ENCODE assay signal across 9 cellular contexts in genomic region chr3:132536442-132537153, GRCh38.
A peak's percentile ranks its signal among the peaks of the same experiment; 100 is the strongest.
DNase-seq lines count a peak whose midpoint lies in the region; ATAC-seq, FAIRE-seq and TF ChIP-seq lines count a peak whose summit lies in the region.
"Had no signal": no experiment of that assay in that cellular context is flagged by ENCODE, and none has a peak within 500 bp of the region (broad histone marks: within the 10 kb centered on the region; RNA-seq: fewer than 3 reads in every experiment).

No MANE protein-coding gene starts in this region.

- FAIRE-seq in HepG2 (lab: Jason Lieb, UNC): peak; percentile 49

- H3K79me2 ChIP-seq in HepG2 (ENCODE audit: insufficient read depth, low read length): no peaks in the 10 kb centered on the region

- WGBS in HepG2 (ENCODE audit: low lambda C conversion rate): 90% methylated on average over 3 of the region's 3 CpGs

- H3K4me3 Mint-ChIP-seq in activated T-helper 2 cell treated with anti-CD3 and anti-CD28 coated beads, Interferon-gamma antibody, Interleukin-2, Interleukin-4, amounts not matched to agents 10 μg/mL and 5 μg/mL and 100 μg/mL, durations not matched to agents 14 hours and 24 hours and 36 hours (ENCODE audit: low read depth): no peak overlapping the region

- peaks cover 3 to 25% of the 10 kb centered on the region in 2 experiments for H3K36me3 ChIP-seq in HepG2 (replicated peaks in 1 of 2; ENCODE audit: control insufficient read depth in 1 of 2, insufficient read depth in 2 of 2, low read length in 2 of 2)

- in situ Hi-C loops in HepG2 (cut with HindIII; ENCODE audit: extremely low pct_ligation_motif_present, low pct_unique_long_range_greater_than_20kb): loop anchor here (5.0 to 25.0 kb wide), 2 partner anchors 101 to 851 kb away; no protein-coding TSS in a partner anchor

- TF ChIP-seq CTCF in HepG2 (CRISPR knock-in tag; IDR thresholded peaks at IDR 0.05) (no peak), GM10248 (IDR thresholded peaks at IDR 0.05; ENCODE audit: control extremely low read depth, extremely low read depth, low read depth, missing control alignments) (no peak)

- BruUV-seq in HepG2 (replicated peaks; lab: Mats Ljungman, UMichigan): no TSS peak

- peak overlapping the region; percentile 72 for H3K27ac Mint-ChIP-seq in activated T-helper 2 cell treated with anti-CD3 and anti-CD28 coated beads, Interferon-gamma antibody, Interleukin-2, Interleukin-4, amounts not matched to agents 10 μg/mL and 5 μg/mL and 100 μg/mL, durations not matched to agents 14 hours and 24 hours and 36 hours

- POLR2A ChIA-PET in HepG2 (lab: Yijun Ruan, JAX) (no interaction called here), GM10248 (lab: Yijun Ruan, JAX) (interaction anchor here (0.5 kb wide), 1 partner anchor 87 kb away, joined by 3 read pairs; no protein-coding TSS in a partner anchor)

- H3K9me3 ChIP-seq in HepG2 (ENCODE audit: low read length): no peaks in the 10 kb centered on the region
- H3K9me3 ChIP-seq: esophagus muscularis mucosa had no signal

- peak; percentile 36 for DNase-seq in EH (ENCODE audit: low read depth)
- no peak for DNase-seq in activated T-helper 2 cell treated with anti-CD3 and anti-CD28 coated beads, Interferon-gamma antibody, Interleukin-2, Interleukin-4, amounts not matched to agents 10 μg/mL and 5 μg/mL and 100 μg/mL, durations not matched to agents 14 hours and 24 hours and 36 hours (ENCODE audit: low spot score)
- DNase-seq in HepG2 (ENCODE audit: low spot score): peak; percentile 23
- DNase-seq in GM10248 (ENCODE audit: extremely low spot score): no peak
- no peak for DNase-seq in T-helper 2 cell
- DNase-seq in DMS 273 (lab: John Stamatoyannopoulos, UW; ENCODE audit: unreplicated experiment): no peak
- DNase-seq in globus pallidus (ENCODE audit: low spot score): no peak

- intact Hi-C loops in activated T-helper 2 cell treated with anti-CD3 and anti-CD28 coated beads, Interferon-gamma antibody, Interleukin-2, Interleukin-4, amounts not matched to agents 10 μg/mL and 5 μg/mL and 100 μg/mL, durations not matched to agents 14 hours and 24 hours and 36 hours (cut with micrococcal nuclease): loop anchor here (1.0 to 10.0 kb wide), 6 partner anchors 8 to 182 kb away; partner anchors contain the start of gene UBA5
- intact Hi-C loops in HepG2 (cut with micrococcal nuclease; ENCODE audit: unreplicated experiment): loop anchor here (1.0 kb wide), 1 partner anchor 106 kb away; no protein-coding TSS in a partner anchor

- no peaks in the 10 kb centered on the region for H3K27me3 ChIP-seq in HepG2 (ENCODE audit: control insufficient read depth in 1 of 2, insufficient read depth in 2 of 2, low read length in 2 of 2)
- H3K27me3 ChIP-seq: esophagus muscularis mucosa had no signal

- no peaks in the 10 kb centered on the region for H4K20me1 ChIP-seq in HepG2 (ENCODE audit: insufficient read depth, low read length)

- TF ChIP-seq POLR2A in HepG2 (IDR thresholded peaks at IDR 0.05; ENCODE audit: insufficient read depth in 1 of 2, low read depth in 2 of 2, low read length in 2 of 2): no peak

- TF ChIP-seq EP300 in HepG2 (IDR thresholded peaks at IDR 0.05; ENCODE audit: low read depth in 2 of 2, low read length in 2 of 2) (no peak), HepG2 (CRISPR knock-in tag; IDR thresholded peaks at IDR 0.05; ENCODE audit: borderline replicate concordance) (no peak)

- peaks cover 53% of the 10 kb centered on the region for H3K36me3 Mint-ChIP-seq in activated T-helper 2 cell treated with anti-CD3 and anti-CD28 coated beads, Interferon-gamma antibody, Interleukin-2, Interleukin-4, amounts not matched to agents 10 μg/mL and 5 μg/mL and 100 μg/mL, durations not matched to agents 14 hours and 24 hours and 36 hours (ENCODE audit: low read depth)

- no peaks in the 10 kb centered on the region for H3K27me3 Mint-ChIP-seq in activated T-helper 2 cell treated with anti-CD3 and anti-CD28 coated beads, Interferon-gamma antibody, Interleukin-2, Interleukin-4, amounts not matched to agents 10 μg/mL and 5 μg/mL and 100 μg/mL, durations not matched to agents 14 hours and 24 hours and 36 hours (ENCODE audit: low read depth)

- ATAC-seq in HG02885 (IDR thresholded peaks at IDR 0.05; ENCODE audit: poor library complexity, unreplicated experiment) (peak; percentile 9), HepG2 (peak; percentile 81)

- H3K4me1 Mint-ChIP-seq in activated T-helper 2 cell treated with anti-CD3 and anti-CD28 coated beads, Interferon-gamma antibody, Interleukin-2, Interleukin-4, amounts not matched to agents 10 μg/mL and 5 μg/mL and 100 μg/mL, durations not matched to agents 14 hours and 24 hours and 36 hours (ENCODE audit: low read depth): peaks cover 24% of the 10 kb centered on the region

- H2AFZ ChIP-seq in HepG2 (ENCODE audit: low read length): no peak overlapping the region

- no peaks in the 10 kb centered on the region for H3K9me3 Mint-ChIP-seq in activated T-helper 2 cell treated with anti-CD3 and anti-CD28 coated beads, Interferon-gamma antibody, Interleukin-2, Interleukin-4, amounts not matched to agents 10 μg/mL and 5 μg/mL and 100 μg/mL, durations not matched to agents 14 hours and 24 hours and 36 hours

- H3K27ac ChIP-seq in HepG2 (ENCODE audit: extremely low read length, insufficient read depth, low read length): peak overlapping the region; percentile 14
- H3K27ac ChIP-seq: esophagus muscularis mucosa had no signal

- no peak overlapping the region for H3K9ac ChIP-seq in HepG2 (ENCODE audit: insufficient read depth, low read depth, low read length)

- peaks cover 23% of the 10 kb centered on the region for H3K4me1 ChIP-seq in HepG2 (ENCODE audit: insufficient read depth, low read length)

- CTCF ChIA-PET in HepG2 (lab: Yijun Ruan, JAX; ENCODE audit: low intra/inter-chr PET ratio, low total read pairs): interaction anchor here (1.0 to 2.7 kb wide), 2 partner anchors 19 to 105 kb away, joined by 3 to 33 read pairs; no protein-coding TSS in a partner anchor
- CTCF ChIA-PET in GM10248 (lab: Yijun Ruan, JAX): interaction anchor here (0.7 to 7.3 kb wide), 43 partner anchors 12 to 195 kb away, joined by 3 to 190 read pairs (median 4); no protein-coding TSS in a partner anchor

- TF ChIP-seq RAD21 in HepG2 (CRISPR knock-in tag; IDR thresholded peaks at IDR 0.05): no peak

- no peak overlapping the region for H3K4me3 ChIP-seq in HepG2 (replicated peaks in 1 of 3; ENCODE audit: insufficient read depth in 1 of 3, low read depth in 2 of 3, low read length in 3 of 3)
- H3K4me3 ChIP-seq: esophagus muscularis mucosa had no signal

- H3K4me2 ChIP-seq in HepG2 (ENCODE audit: low read depth, low read length): no peak overlapping the region

TF ChIP-seq in HepG2, 621 proteins besides CTCF, POLR2A, EP300 and RAD21:
- TF ChIP-seq DMAP1 (CRISPR knock-in tag; IDR thresholded peaks at IDR 0.05) (peak; percentile 3; the same call in 1 of the 2 replicates), ZNF761 (CRISPR knock-in tag; conservative IDR thresholded peaks at IDR 0.05) (0 out of 2 replicates have a peak, but pooled peaks have one; percentile 31), CEBPG (CRISPR knock-in tag; IDR thresholded peaks at IDR 0.05) (no peak)

Comparison
In these comparisons a context has a peak if more than half of its experiments do, and no peak if none do; other contexts are left out.
1. DNase-seq: peak in EH (single experiment) and HepG2 (single experiment); none in activated T-helper 2 cell treated with anti-CD3 and anti-CD28 coated beads, Interferon-gamma antibody, Interleukin-2, Interleukin-4, amounts not matched to agents 10 μg/mL and 5 μg/mL and 100 μg/mL, durations not matched to agents 14 hours and 24 hours and 36 hours (single experiment), GM10248 (single experiment), T-helper 2 cell (0 of 5), DMS 273 (single experiment) and globus pallidus (single experiment).